Comparison of ENCODE assay signal across 26 cellular contexts in the genomic region with DNA sequence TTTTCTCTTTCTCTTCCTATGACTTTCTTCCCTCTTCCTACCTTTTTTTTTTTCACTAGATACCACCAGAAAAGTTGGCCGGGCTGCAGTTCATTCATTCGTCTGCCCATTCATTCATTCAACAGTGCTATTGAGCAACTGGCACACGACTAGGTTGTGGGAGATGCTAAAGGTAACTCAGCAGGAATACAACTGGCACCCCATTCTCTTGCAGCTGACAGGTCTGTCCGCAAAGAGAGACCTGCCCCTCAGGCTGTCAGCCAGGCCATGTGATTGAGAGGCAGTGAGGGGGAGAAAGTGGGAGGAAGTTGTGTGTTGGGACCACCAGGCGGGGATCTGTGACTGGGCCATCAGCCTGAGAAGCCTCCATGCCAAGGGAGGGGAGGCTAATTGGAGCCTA.
DNase-seq lines count a peak whose midpoint lies in the region; ATAC-seq, FAIRE-seq and TF ChIP-seq lines count a peak whose summit lies in the region.
"Had no signal": no experiment of that assay in that cellular context is flagged by ENCODE, and none has a peak within 500 bp of the region (broad histone marks: within the 10 kb centered on the region; RNA-seq: fewer than 3 reads in every experiment).

No MANE protein-coding gene starts in this region.

- no peak overlapping the region for H2BK120ac ChIP-seq in neuronal stem cell (ENCODE audit: low read depth, low read length)

- H3K4me1 Mint-ChIP-seq in GM23338 (peaks cover 39% of the 10 kb centered on the region), astrocyte (ENCODE audit: low read depth, unreplicated experiment) (peaks cover 31% of the 10 kb centered on the region)
- no peaks in the 10 kb centered on the region for H3K4me1 Mint-ChIP-seq in activated CD4-positive, alpha-beta T cell treated with anti-CD3 and anti-CD28 coated beads, Interleukin-2, amount 10 ng/mL, durations not matched to agents 24 days and 14 days

- H3K36me3 Mint-ChIP-seq in GM23338 (ENCODE audit: low read depth): no peaks in the 10 kb centered on the region
- peaks cover 7% of the 10 kb centered on the region for H3K36me3 Mint-ChIP-seq in astrocyte (ENCODE audit: low read depth, unreplicated experiment)
- H3K36me3 Mint-ChIP-seq in activated CD4-positive, alpha-beta T cell treated with anti-CD3 and anti-CD28 coated beads, Interleukin-2, amount 10 ng/mL, durations not matched to agents 24 days and 14 days (ENCODE audit: low read depth): no peaks in the 10 kb centered on the region

- intact Hi-C loops in activated CD4-positive, alpha-beta T cell treated with anti-CD3 and anti-CD28 coated beads, Interleukin-2, amount 10 ng/mL, durations not matched to agents 24 days and 14 days (cut with micrococcal nuclease): no loop called here

- no peak overlapping the region for H3K23ac ChIP-seq in neuronal stem cell (ENCODE audit: low read depth, low read length, poor library complexity)

- no peak overlapping the region for H2AK5ac ChIP-seq in neuronal stem cell (ENCODE audit: low read depth, low read length)

- H4K8ac ChIP-seq in neuronal stem cell (ENCODE audit: low read depth, low read length): no peak overlapping the region

- H3K9me3 Mint-ChIP-seq in GM23338: no peaks in the 10 kb centered on the region
- H3K9me3 Mint-ChIP-seq in astrocyte (ENCODE audit: unreplicated experiment): no peaks in the 10 kb centered on the region
- no peaks in the 10 kb centered on the region for H3K9me3 Mint-ChIP-seq in activated CD4-positive, alpha-beta T cell treated with anti-CD3 and anti-CD28 coated beads, Interleukin-2, amount 10 ng/mL, durations not matched to agents 24 days and 14 days
- H3K9me3 Mint-ChIP-seq: CD4-positive, alpha-beta T cell had no signal

- H2BK5ac ChIP-seq in neuronal stem cell (ENCODE audit: low read length): no peak overlapping the region

- FAIRE-seq in astrocyte (lab: Jason Lieb, UNC): no peak
- FAIRE-seq: D721Med, GM18507 had no signal

- H3K4ac ChIP-seq in neuronal stem cell (ENCODE audit: low read length): no peak overlapping the region

- H2AFZ ChIP-seq in GM23338 (no peak overlapping the region), astrocyte (ENCODE audit: low read depth, low read length) (no peak overlapping the region), neuronal stem cell (ENCODE audit: low read length) (no peak overlapping the region)
- H2AFZ ChIP-seq: PC-9 had no signal

- H3K9ac ChIP-seq in astrocyte (ENCODE audit: low read length): no peak overlapping the region
- no peak overlapping the region for H3K9ac ChIP-seq in neuronal stem cell (ENCODE audit: low read depth, low read length, poor library complexity)
- H3K9ac ChIP-seq: BLaER1 treated with 17β-estradiol and CSF1 and Interleukin-3, amounts not matched to agents 10 nM and 100 nM had no signal

- H3F3A ChIP-seq in GM23338 (replicated peaks; ENCODE audit: low read depth): no peaks in the 10 kb centered on the region

- no peaks in the 10 kb centered on the region for H3K27me3 ChIP-seq in GM23338 (ENCODE audit: insufficient read depth)
- no peaks in the 10 kb centered on the region for H3K27me3 ChIP-seq in astrocyte (ENCODE audit: insufficient read depth, low read length)
- no peaks in the 10 kb centered on the region for H3K27me3 ChIP-seq in foreskin keratinocyte
- H3K27me3 ChIP-seq in neuronal stem cell (ENCODE audit: control insufficient read depth in 3 of 3, insufficient read depth in 3 of 3, low read depth in 1 of 3, low read length in 3 of 3): no peaks in the 10 kb centered on the region
- H3K27me3 ChIP-seq: SJCRH30 had no signal

- H3K27me3 Mint-ChIP-seq in GM23338 (ENCODE audit: insufficient read depth, low read depth, poor library complexity) (peaks cover 3% of the 10 kb centered on the region), astrocyte (ENCODE audit: low read depth, unreplicated experiment) (peaks cover 6% of the 10 kb centered on the region)
- H3K27me3 Mint-ChIP-seq in activated CD4-positive, alpha-beta T cell treated with anti-CD3 and anti-CD28 coated beads, Interleukin-2, amount 10 ng/mL, durations not matched to agents 24 days and 14 days: peaks cover 11% of the 10 kb centered on the region

- peak overlapping the region; percentile 21; the same call in 1 of the 2 replicates for H3K27ac Mint-ChIP-seq in GM23338
- H3K27ac Mint-ChIP-seq in astrocyte (ENCODE audit: unreplicated experiment): no peak overlapping the region
- H3K27ac Mint-ChIP-seq in activated CD4-positive, alpha-beta T cell treated with anti-CD3 and anti-CD28 coated beads, Interleukin-2, amount 10 ng/mL, durations not matched to agents 24 days and 14 days: no peak overlapping the region
- H3K27ac Mint-ChIP-seq: CD4-positive, alpha-beta T cell had no signal

- H3K18ac ChIP-seq in neuronal stem cell (ENCODE audit: low read length): peak overlapping the region; percentile 65

- no peaks in the 10 kb centered on the region for H3K79me2 ChIP-seq in GM23338 (replicated peaks; ENCODE audit: insufficient read depth)
- H3K79me2 ChIP-seq in astrocyte (ENCODE audit: insufficient read depth, low read length): peaks cover 10% of the 10 kb centered on the region

- no peak overlapping the region for H2BK15ac ChIP-seq in neuronal stem cell (ENCODE audit: low read length)

- no peak for ATAC-seq in GM23338
- ATAC-seq in foreskin keratinocyte: peak; percentile 50
- ATAC-seq: HCT116, Right ventricle myocardium inferior, SK-N-SH treated with all-trans-retinoic acid at 6 μM for 48 hours had no signal

- DNase-seq in GM23338 (ENCODE audit: low spot score) (no peak), astrocyte (ENCODE audit: low read depth) (no peak), foreskin keratinocyte (no peak), neuronal stem cell (ENCODE audit: low spot score) (no peak), cortex of kidney (lab: John Stamatoyannopoulos, UW) (no peak), NCI-H345 (lab: John Stamatoyannopoulos, UW) (no peak)
- no peak for DNase-seq in activated CD4-positive, alpha-beta T cell treated with anti-CD3 and anti-CD28 coated beads, Interleukin-2, amount 10 ng/mL, durations not matched to agents 24 days and 14 days
- DNase-seq: AML-193; CD4-positive, alpha-beta T cell; Karpas-422; NCI-H1092 treated with DMSO at 0.1 percent for 48 hours; NCI-H146; NCI-H1930; NCI-H2107; NCI-H446; NCI-H524 treated with DMSO at 0.1 percent for 48 hours; NCI-H774; NK-92 treated with Interleukin-12 subunit alpha and Interleukin-12 subunit beta, amount 100 ng/mL, for 24 hours; PC-9; SJCRH30 had no signal

- H2BK12ac ChIP-seq in neuronal stem cell (ENCODE audit: low read length): no peak overlapping the region

- no peaks in the 10 kb centered on the region for H3K79me1 ChIP-seq in neuronal stem cell (ENCODE audit: low read depth, low read length)

- no peaks in the 10 kb centered on the region for H3K9me2 ChIP-seq in GM23338 (ENCODE audit: insufficient read depth)

- H3K4me1 ChIP-seq in GM23338 (ENCODE audit: insufficient read depth) (peaks cover 18% of the 10 kb centered on the region; the same call in 1 of the 2 replicates), astrocyte (ENCODE audit: insufficient read depth, low read length) (peaks cover 12% of the 10 kb centered on the region), foreskin keratinocyte (no peaks in the 10 kb centered on the region), neuronal stem cell (ENCODE audit: control insufficient read depth in 2 of 2, insufficient read depth in 1 of 2, low read depth in 1 of 2, low read length in 2 of 2) (peaks cover 20 to 24% of the 10 kb centered on the region in 2 donors)

- H4K91ac ChIP-seq in neuronal stem cell (ENCODE audit: low read depth, low read length, poor library complexity): no peak overlapping the region

- no peak overlapping the region for H3K4me3 ChIP-seq in GM23338
- H3K4me3 ChIP-seq in astrocyte (ENCODE audit: insufficient read depth, low read depth, low read length): no peak overlapping the region
- H3K4me3 ChIP-seq in neuronal stem cell (ENCODE audit: low read length in 2 of 2): no peak overlapping the region
- H3K4me3 ChIP-seq: BLaER1 treated with 17β-estradiol and CSF1 and Interleukin-3, amounts not matched to agents 10 nM and 100 nM; PC-9; SJCRH30 had no signal

- H3K4me3 Mint-ChIP-seq in GM23338: no peak overlapping the region
- H3K4me3 Mint-ChIP-seq in astrocyte (ENCODE audit: unreplicated experiment): peak overlapping the region; percentile 30
- H3K4me3 Mint-ChIP-seq in activated CD4-positive, alpha-beta T cell treated with anti-CD3 and anti-CD28 coated beads, Interleukin-2, amount 10 ng/mL, durations not matched to agents 24 days and 14 days: no peak overlapping the region
- H3K4me3 Mint-ChIP-seq: CD4-positive, alpha-beta T cell had no signal

- TF ChIP-seq CTCF in GM23338 (conservative IDR thresholded peaks at IDR 0.05; ENCODE audit: low read depth in 2 of 2): no peak
- TF ChIP-seq CTCF in astrocyte (IDR thresholded peaks at IDR 0.05; ENCODE audit: insufficient read depth, low read depth, low read length): no peak
- TF ChIP-seq CTCF in foreskin keratinocyte (conservative IDR thresholded peaks at IDR 0.05): no peak

- H3K27ac ChIP-seq in GM23338 (ENCODE audit: low read depth) (no peak overlapping the region), astrocyte (ENCODE audit: low read depth, low read length) (no peak overlapping the region), foreskin keratinocyte (no peak overlapping the region), neuronal stem cell (replicated peaks; ENCODE audit: low read length) (no peak overlapping the region)
- H3K27ac ChIP-seq: BLaER1 treated with 17β-estradiol and CSF1 and Interleukin-3, amounts not matched to agents 10 nM and 100 nM; PC-9; SJCRH30 had no signal

- H3K9me3 ChIP-seq in astrocyte (ENCODE audit: insufficient read depth, low read depth, low read length) (no peaks in the 10 kb centered on the region), neuronal stem cell (replicated peaks in 1 of 2; ENCODE audit: control insufficient read depth in 2 of 2, insufficient read depth in 1 of 2, low read depth in 1 of 2, low read length in 2 of 2) (no peaks in the 10 kb centered on the region)
- H3K9me3 ChIP-seq: BLaER1 treated with 17β-estradiol and CSF1 and Interleukin-3, amounts not matched to agents 10 nM and 100 nM; SJCRH30 had no signal

- H3K36me3 ChIP-seq in GM23338 (ENCODE audit: insufficient read depth) (no peaks in the 10 kb centered on the region), astrocyte (ENCODE audit: insufficient read depth, low read length) (no peaks in the 10 kb centered on the region), neuronal stem cell (replicated peaks in 1 of 2; ENCODE audit: control insufficient read depth in 2 of 2, insufficient read depth in 2 of 2, low read length in 2 of 2) (no peaks in the 10 kb centered on the region)
- H3K36me3 ChIP-seq: BLaER1 treated with 17β-estradiol and CSF1 and Interleukin-3, amounts not matched to agents 10 nM and 100 nM; SJCRH30 had no signal

- H3K14ac ChIP-seq in neuronal stem cell (ENCODE audit: low read length): no peak overlapping the region

- no peaks in the 10 kb centered on the region for H4K20me1 ChIP-seq in GM23338 (replicated peaks; ENCODE audit: insufficient read depth)
- H4K20me1 ChIP-seq in astrocyte (ENCODE audit: insufficient read depth, low read length): peaks cover 55% of the 10 kb centered on the region

- no CpG with 5 or more reads among the region's 5 CpGs for WGBS in neuronal stem cell (ENCODE audit: extremely low coverage in 2 of 2, insufficient read length in 2 of 2, insufficient replicate concordance in 1 of 2), 2 donors

- no peak overlapping the region for H3K4me2 ChIP-seq in GM23338
- no peak overlapping the region for H3K4me2 ChIP-seq in astrocyte (ENCODE audit: low read length)
- H3K4me2 ChIP-seq in neuronal stem cell (ENCODE audit: insufficient read depth, low read length, poor library complexity, severe bottlenecking): no peak overlapping the region
- H3K4me2 ChIP-seq: PC-9 had no signal
